12 cellular contexts compared by ENCODE assay signal in the genomic region with DNA sequence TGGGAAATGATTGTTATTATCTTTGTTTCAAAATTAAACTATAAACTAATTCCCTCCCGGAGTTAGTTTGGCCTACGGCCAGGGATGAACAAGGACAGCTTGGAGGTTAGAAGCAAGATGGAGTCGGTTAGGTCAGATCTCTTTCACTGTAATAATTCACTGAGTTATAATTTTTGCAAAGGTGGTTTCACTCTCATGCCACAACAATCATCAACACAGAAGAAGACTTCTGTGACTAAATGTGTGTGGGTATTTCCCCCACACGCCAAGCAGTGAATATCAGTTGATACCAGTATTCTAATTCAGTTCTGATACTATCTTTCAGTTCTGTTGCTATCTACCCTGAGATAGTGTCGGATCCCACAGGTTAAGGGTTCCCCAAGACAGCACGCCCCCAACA.
DNase-seq lines count a peak whose midpoint lies in the region; ATAC-seq and TF ChIP-seq lines count a peak whose summit lies in the region.
"Had no signal": no experiment of that assay in that cellular context is flagged by ENCODE, and none has a peak within 500 bp of the region (broad histone marks: within the 10 kb centered on the region; RNA-seq: fewer than 3 reads in every experiment).

No MANE protein-coding gene starts in this region.

- H3K36me3 ChIP-seq in brain microvascular endothelial cell (replicated peaks) (no peaks in the 10 kb centered on the region), suprapubic skin (no peaks in the 10 kb centered on the region), endodermal cell (ENCODE audit: control insufficient read depth, insufficient read depth, low read length) (no peaks in the 10 kb centered on the region)
- H3K36me3 ChIP-seq: ovary had no signal

- DNase-seq in activated T-cell treated with anti-CD3 and anti-CD28 coated beads, Interleukin-2, amount 50 U/mL, for 72 hours = peak; percentile 14 to 41
- DNase-seq in brain microvascular endothelial cell = no peak
- DNase-seq in islet precursor cell = no peak
- DNase-seq in suprapubic skin (ENCODE audit: low spot score in 2 of 2) = no peak
- DNase-seq in endodermal cell = no peak
- DNase-seq: Calu3, IMR-90, ovary had no signal

- H3K36me3 Mint-ChIP-seq in activated T-cell treated with anti-CD3 and anti-CD28 coated beads, Interleukin-2, amount 50 U/mL, for 72 hours (ENCODE audit: insufficient read depth in 2 of 2) = no peaks in the 10 kb centered on the region
- no peaks in the 10 kb centered on the region for H3K36me3 Mint-ChIP-seq in endodermal cell (ENCODE audit: low read depth)

- ATAC-seq in GM18508 (IDR thresholded peaks at IDR 0.05; ENCODE audit: insufficient read depth, unreplicated experiment) = peak; percentile 71
- ATAC-seq in GM19468 (IDR thresholded peaks at IDR 0.05; ENCODE audit: extremely low read depth, unreplicated experiment) = peak; percentile 86
- ATAC-seq in HG03039 (IDR thresholded peaks at IDR 0.05; ENCODE audit: unreplicated experiment) = peak; percentile 51
- ATAC-seq in activated T-cell treated with anti-CD3 and anti-CD28 coated beads, Interleukin-2, amount 50 U/mL, for 72 hours (replicated peaks in 1 of 2) = peak; percentile 88 to 94
- ATAC-seq: left lobe of liver had no signal

- H3K27me3 Mint-ChIP-seq in activated T-cell treated with anti-CD3 and anti-CD28 coated beads, Interleukin-2, amount 50 U/mL, for 72 hours (ENCODE audit: low read depth) = peaks cover 31% of the 10 kb centered on the region
- H3K27me3 Mint-ChIP-seq in endodermal cell (ENCODE audit: insufficient read depth) = peaks cover 23% of the 10 kb centered on the region

- 80% methylated on average over 6 of the region's 6 CpGs for WGBS in suprapubic skin
- WGBS in endodermal cell (ENCODE audit: insufficient coverage in 1 of 2, insufficient read length in 1 of 2), 2 experiments = 89 to 93% methylated on average over 2 to 6 of the region's 6 CpGs

- TF ChIP-seq POLR2A in suprapubic skin (IDR thresholded peaks at IDR 0.05) = no peak

- peaks cover 46% of the 10 kb centered on the region for H3K4me1 Mint-ChIP-seq in activated T-cell treated with anti-CD3 and anti-CD28 coated beads, Interleukin-2, amount 50 U/mL, for 72 hours (ENCODE audit: low read depth)
- no peaks in the 10 kb centered on the region for H3K4me1 Mint-ChIP-seq in endodermal cell

- H3K4me3 Mint-ChIP-seq in activated T-cell treated with anti-CD3 and anti-CD28 coated beads, Interleukin-2, amount 50 U/mL, for 72 hours = peak overlapping the region; percentile 1 to 9
- H3K4me3 Mint-ChIP-seq in endodermal cell = no peak overlapping the region

- H3K4me1 ChIP-seq in suprapubic skin = no peaks in the 10 kb centered on the region
- no peaks in the 10 kb centered on the region for H3K4me1 ChIP-seq in endodermal cell (ENCODE audit: control insufficient read depth, insufficient read depth, low read length)

- no peak overlapping the region for H3K4me3 ChIP-seq in brain microvascular endothelial cell (ENCODE audit: low read depth, low read length)
- H3K4me3 ChIP-seq in suprapubic skin = no peak overlapping the region
- H3K4me3 ChIP-seq in endodermal cell (ENCODE audit: low read length) = no peak overlapping the region
- H3K4me3 ChIP-seq: ovary had no signal

- peaks cover 0 to 2% of the 10 kb centered on the region in 2 donors for H3K9me3 Mint-ChIP-seq in activated T-cell treated with anti-CD3 and anti-CD28 coated beads, Interleukin-2, amount 50 U/mL, for 72 hours
- H3K9me3 Mint-ChIP-seq in endodermal cell = no peaks in the 10 kb centered on the region

- TF ChIP-seq CTCF in brain microvascular endothelial cell (IDR thresholded peaks at IDR 0.05; ENCODE audit: low read depth, low read length, missing control alignments) (no peak), suprapubic skin (IDR thresholded peaks at IDR 0.05) (no peak), endodermal cell (conservative IDR thresholded peaks at IDR 0.05) (no peak)

- TF ChIP-seq EP300 in suprapubic skin (IDR thresholded peaks at IDR 0.05) = no peak

- in situ Hi-C loops in brain microvascular endothelial cell (cut with HindIII; ENCODE audit: low pct_ligation_motif_present, low sequenced_read_pairs) = no loop called here

- no peak overlapping the region for H3K27ac Mint-ChIP-seq in activated T-cell treated with anti-CD3 and anti-CD28 coated beads, Interleukin-2, amount 50 U/mL, for 72 hours
- H3K27ac Mint-ChIP-seq in endodermal cell = no peak overlapping the region

- H3K27ac ChIP-seq in brain microvascular endothelial cell (no peak overlapping the region), suprapubic skin (no peak overlapping the region), endodermal cell (ENCODE audit: low read depth, low read length) (no peak overlapping the region)
- H3K27ac ChIP-seq: ovary had no signal

- H3K9ac ChIP-seq in endodermal cell (ENCODE audit: extremely low read depth, low read length, poor library complexity, severe bottlenecking) = no peak overlapping the region

- no peaks in the 10 kb centered on the region for H3K27me3 ChIP-seq in brain microvascular endothelial cell (replicated peaks)
- peaks cover 3% of the 10 kb centered on the region for H3K27me3 ChIP-seq in suprapubic skin
- peaks cover 41% of the 10 kb centered on the region for H3K27me3 ChIP-seq in endodermal cell (ENCODE audit: control insufficient read depth, insufficient read depth, low read length, poor library complexity, severe bottlenecking)
- H3K27me3 ChIP-seq: ovary had no signal

- H3K9me3 ChIP-seq in suprapubic skin (no peaks in the 10 kb centered on the region), endodermal cell (ENCODE audit: control insufficient read depth, low read length) (no peaks in the 10 kb centered on the region)
- H3K9me3 ChIP-seq: ovary had no signal

Comparison
In these comparisons a context has a peak if more than half of its experiments do, and no peak if none do; other contexts are left out.
1. DNase-seq: peak in activated T-cell treated with anti-CD3 and anti-CD28 coated beads, Interleukin-2, amount 50 U/mL, for 72 hours (2 of 2); none in brain microvascular endothelial cell (single experiment), islet precursor cell (single experiment), suprapubic skin (0 of 2) and endodermal cell (single experiment).
2. Peak in every context shown above with its lines, with median percentiles within 50 percentile points of each other: ATAC-seq.